ENCODE assay signal across 1 cellular context in the genomic region with DNA sequence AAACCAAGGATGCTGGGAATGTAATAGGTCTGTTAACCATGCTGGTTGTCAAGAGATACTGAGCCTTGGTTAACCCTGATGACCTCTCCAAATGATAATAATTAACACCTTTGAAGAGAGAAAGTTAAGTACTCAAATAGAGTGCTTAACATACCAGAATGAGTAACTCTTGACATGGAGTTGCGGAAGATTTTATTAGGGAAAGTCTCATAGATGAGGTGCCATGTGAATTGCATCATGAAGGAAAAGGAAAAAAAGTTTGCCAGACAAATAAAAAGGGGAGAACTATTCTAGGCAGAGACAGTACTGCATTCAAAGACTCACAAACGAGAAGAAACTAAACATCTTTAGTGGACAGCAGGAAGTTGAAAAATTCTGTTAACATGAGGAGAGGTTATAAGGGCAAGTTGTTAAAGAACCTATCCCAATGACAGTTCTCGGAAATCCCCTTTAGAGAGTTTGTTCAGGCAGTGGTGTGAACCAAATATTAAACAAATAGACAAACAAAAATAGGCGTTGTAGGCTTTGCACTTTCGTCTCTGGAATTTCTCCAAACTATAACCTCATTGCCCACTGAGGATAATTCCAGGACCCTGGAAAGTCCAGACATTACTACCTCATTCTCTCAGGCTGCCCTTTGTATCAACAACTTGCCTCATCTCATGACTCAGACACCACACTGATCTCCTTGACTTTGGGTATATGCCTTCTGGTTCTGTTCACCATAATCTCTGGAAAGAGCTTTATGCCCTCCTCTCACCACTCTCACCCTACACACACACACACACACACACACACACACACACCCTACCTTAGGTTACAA.
TF ChIP-seq lines count a peak whose summit lies in the region.

No MANE protein-coding gene starts in this region.

TF ChIP-seq in GM12878, 131 proteins besides CTCF, POLR2A, EP300 and RAD21:
- TF ChIP-seq, protein P1, sequence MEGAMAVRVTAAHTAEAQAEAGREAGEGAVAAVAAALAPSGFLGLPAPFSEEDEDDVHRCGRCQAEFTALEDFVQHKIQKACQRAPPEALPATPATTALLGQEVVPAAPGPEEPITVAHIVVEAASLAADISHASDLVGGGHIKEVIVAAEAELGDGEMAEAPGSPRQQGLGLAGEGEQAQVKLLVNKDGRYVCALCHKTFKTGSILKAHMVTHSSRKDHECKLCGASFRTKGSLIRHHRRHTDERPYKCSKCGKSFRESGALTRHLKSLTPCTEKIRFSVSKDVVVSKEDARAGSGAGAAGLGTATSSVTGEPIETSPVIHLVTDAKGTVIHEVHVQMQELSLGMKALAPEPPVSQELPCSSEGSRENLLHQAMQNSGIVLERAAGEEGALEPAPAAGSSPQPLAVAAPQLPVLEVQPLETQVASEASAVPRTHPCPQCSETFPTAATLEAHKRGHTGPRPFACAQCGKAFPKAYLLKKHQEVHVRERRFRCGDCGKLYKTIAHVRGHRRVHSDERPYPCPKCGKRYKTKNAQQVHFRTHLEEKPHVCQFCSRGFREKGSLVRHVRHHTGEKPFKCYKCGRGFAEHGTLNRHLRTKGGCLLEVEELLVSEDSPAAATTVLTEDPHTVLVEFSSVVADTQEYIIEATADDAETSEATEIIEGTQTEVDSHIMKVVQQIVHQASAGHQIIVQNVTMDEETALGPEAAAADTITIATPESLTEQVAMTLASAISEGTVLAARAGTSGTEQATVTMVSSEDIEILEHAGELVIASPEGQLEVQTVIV (IDR thresholded peaks at IDR 0.05; ENCODE audit: borderline replicate concordance, partially characterized antibody) = no peak
- no peak for TF ChIP-seq ZBED1 (IDR thresholded peaks at IDR 0.05; ENCODE audit: borderline replicate concordance)
- peak; percentile 49 for TF ChIP-seq NR2F1 (conservative IDR thresholded peaks at IDR 0.05)
- TF ChIP-seq, protein P2, sequence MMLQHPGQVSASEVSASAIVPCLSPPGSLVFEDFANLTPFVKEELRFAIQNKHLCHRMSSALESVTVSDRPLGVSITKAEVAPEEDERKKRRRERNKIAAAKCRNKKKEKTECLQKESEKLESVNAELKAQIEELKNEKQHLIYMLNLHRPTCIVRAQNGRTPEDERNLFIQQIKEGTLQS (IDR thresholded peaks at IDR 0.05; ENCODE audit: borderline replicate concordance, extremely low read depth, low read depth, low read length) = no peak
